14 cellular contexts compared by ENCODE assay signal in genomic region chr9:95088421-95089161, GRCh38.
A peak's percentile ranks its signal among the peaks of the same experiment; 100 is the strongest.
DNase-seq lines count a peak whose midpoint lies in the region; ATAC-seq, FAIRE-seq and TF ChIP-seq lines count a peak whose summit lies in the region.
"Had no signal": no experiment of that assay in that cellular context is flagged by ENCODE, and none has a peak within 500 bp of the region (broad histone marks: within the 10 kb centered on the region; RNA-seq: fewer than 3 reads in every experiment).

No MANE protein-coding gene starts in this region.

- H3K27ac ChIP-seq in gastroesophageal sphincter, result peak overlapping the region; percentile 45 to 89 (median 81)
- peak overlapping the region; percentile 89 for H3K27ac ChIP-seq in psoas muscle

- no peak for TF ChIP-seq CTCF in gastroesophageal sphincter (IDR thresholded peaks at IDR 0.05)
- TF ChIP-seq CTCF in psoas muscle (IDR thresholded peaks at IDR 0.05), result no peak

- intact Hi-C loops in psoas muscle (cut with DNase I), result loop anchor here in 1 of 2 donors (5.0 kb wide), 1 partner anchor 61 kb away; no protein-coding TSS in a partner anchor

- 75 to 82% methylated on average over 4 to 5 of the region's 26 CpGs for WGBS in gastroesophageal sphincter (ENCODE audit: low coverage in 1 of 2), 2 donors
- 54 to 69% (median 58%) methylated on average over 26 of the region's 26 CpGs for WGBS in psoas muscle, 3 donors

- H3K4me3 ChIP-seq in gastroesophageal sphincter (no peak overlapping the region), psoas muscle (no peak overlapping the region)

- H3K36me3 ChIP-seq in gastroesophageal sphincter (peaks cover 0 to 54% of the 10 kb centered on the region in 2 donors), psoas muscle (ENCODE audit: insufficient read depth in 1 of 2, low read depth in 1 of 2) (peaks cover 0 to 24% of the 10 kb centered on the region in 2 donors)

- peak; percentile 12 for DNase-seq in 8988T
- DNase-seq in RPMI7951 (ENCODE audit: low read depth), result peak; percentile 82
- DNase-seq in psoas muscle, result no peak
- DNase-seq in HTR-8/SVneo (ENCODE audit: insufficient read length, low spot score), result no peak
- DNase-seq in activated naive CD4-positive, alpha-beta T cell treated with Interleukin-2 at 50 U/mL for 16 hours, result no peak
- DNase-seq in NCI-H2196 (lab: John Stamatoyannopoulos, UW; ENCODE audit: unreplicated experiment), result no peak
- no peak for DNase-seq in DMS 273 (lab: John Stamatoyannopoulos, UW; ENCODE audit: unreplicated experiment)
- DNase-seq: hippocampal formation, midbrain, NCI-H2171, T-helper 9 cell had no signal

- TF ChIP-seq EP300 in gastroesophageal sphincter (IDR thresholded peaks at IDR 0.05), result no peak

- TF ChIP-seq POLR2A in gastroesophageal sphincter (IDR thresholded peaks at IDR 0.05), result no peak

- peaks cover 8 to 100% (median 55%) of the 10 kb centered on the region in 3 donors for H3K4me1 ChIP-seq in gastroesophageal sphincter
- peaks cover 82% of the 10 kb centered on the region for H3K4me1 ChIP-seq in psoas muscle

- H3K9me3 ChIP-seq in gastroesophageal sphincter (no peaks in the 10 kb centered on the region), psoas muscle (no peaks in the 10 kb centered on the region)

- ATAC-seq in gastroesophageal sphincter (no peak), psoas muscle (no peak)
- ATAC-seq: PC-3 had no signal

- no peaks in the 10 kb centered on the region for H3K27me3 ChIP-seq in gastroesophageal sphincter
- no peaks in the 10 kb centered on the region for H3K27me3 ChIP-seq in psoas muscle (ENCODE audit: insufficient read depth in 3 of 3, low read length in 2 of 3)

- no peak for FAIRE-seq in HTR-8/SVneo (lab: Jason Lieb, UNC)
- FAIRE-seq: GM18507 had no signal

Comparison
In these comparisons a context has a peak if more than half of its experiments do, and no peak if none do; other contexts are left out.
1. DNase-seq: peak in 8988T (single experiment) and RPMI7951 (single experiment); none in psoas muscle (0 of 2), HTR-8/SVneo (single experiment), activated naive CD4-positive, alpha-beta T cell treated with Interleukin-2 at 50 U/mL for 16 hours (single experiment), NCI-H2196 (single experiment) and DMS 273 (single experiment).